1 cellular context compared by ENCODE assay signal in genomic region chr1:160874935-160875334, GRCh38.
TF ChIP-seq lines count a peak whose summit lies in the region.

No MANE protein-coding gene starts in this region.

TF ChIP-seq in GM12878, 131 proteins besides CTCF, POLR2A, EP300 and RAD21:
- TF ChIP-seq IRF4 (IDR thresholded peaks at IDR 0.05; ENCODE audit: low read depth, low read length) (no peak), SREBF1 (IDR thresholded peaks at IDR 0.05; ENCODE audit: low read length) (no peak), BMI1 (IDR thresholded peaks at IDR 0.05; ENCODE audit: borderline replicate concordance) (no peak), TARDBP (IDR thresholded peaks at IDR 0.05; ENCODE audit: borderline replicate concordance) (no peak), PAX8 (IDR thresholded peaks at IDR 0.05) (no peak), HCFC1 (IDR thresholded peaks at IDR 0.05; ENCODE audit: low read length) (no peak), SUZ12 (IDR thresholded peaks at IDR 0.05; ENCODE audit: unreplicated experiment) (no peak), CREM (IDR thresholded peaks at IDR 0.05; ENCODE audit: low read depth) (no peak), CBX3 (IDR thresholded peaks at IDR 0.05; ENCODE audit: borderline replicate concordance, low read depth) (no peak), RBBP5 (conservative IDR thresholded peaks at IDR 0.05) (no peak), RELA (IDR thresholded peaks at IDR 0.05; ENCODE audit: borderline replicate concordance, partially characterized antibody) (no peak), ZNF24 (IDR thresholded peaks at IDR 0.05) (no peak), GATAD2B (conservative IDR thresholded peaks at IDR 0.05; ENCODE audit: low read depth) (no peak), POU2F2 (IDR thresholded peaks at IDR 0.05; ENCODE audit: borderline replicate concordance, low read depth, low read length) (no peak), HDGF (IDR thresholded peaks at IDR 0.05) (no peak), POLR2AphosphoS2 (IDR thresholded peaks at IDR 0.05; ENCODE audit: low read depth, low read length) (no peak), NBN (IDR thresholded peaks at IDR 0.05) (no peak), STAT1 (conservative IDR thresholded peaks at IDR 0.05) (no peak)
- TF ChIP-seq, protein P1, sequence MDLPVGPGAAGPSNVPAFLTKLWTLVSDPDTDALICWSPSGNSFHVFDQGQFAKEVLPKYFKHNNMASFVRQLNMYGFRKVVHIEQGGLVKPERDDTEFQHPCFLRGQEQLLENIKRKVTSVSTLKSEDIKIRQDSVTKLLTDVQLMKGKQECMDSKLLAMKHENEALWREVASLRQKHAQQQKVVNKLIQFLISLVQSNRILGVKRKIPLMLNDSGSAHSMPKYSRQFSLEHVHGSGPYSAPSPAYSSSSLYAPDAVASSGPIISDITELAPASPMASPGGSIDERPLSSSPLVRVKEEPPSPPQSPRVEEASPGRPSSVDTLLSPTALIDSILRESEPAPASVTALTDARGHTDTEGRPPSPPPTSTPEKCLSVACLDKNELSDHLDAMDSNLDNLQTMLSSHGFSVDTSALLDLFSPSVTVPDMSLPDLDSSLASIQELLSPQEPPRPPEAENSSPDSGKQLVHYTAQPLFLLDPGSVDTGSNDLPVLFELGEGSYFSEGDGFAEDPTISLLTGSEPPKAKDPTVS (IDR thresholded peaks at IDR 0.05; ENCODE audit: low read depth, low read length) = no peak
- TF ChIP-seq, protein P2, sequence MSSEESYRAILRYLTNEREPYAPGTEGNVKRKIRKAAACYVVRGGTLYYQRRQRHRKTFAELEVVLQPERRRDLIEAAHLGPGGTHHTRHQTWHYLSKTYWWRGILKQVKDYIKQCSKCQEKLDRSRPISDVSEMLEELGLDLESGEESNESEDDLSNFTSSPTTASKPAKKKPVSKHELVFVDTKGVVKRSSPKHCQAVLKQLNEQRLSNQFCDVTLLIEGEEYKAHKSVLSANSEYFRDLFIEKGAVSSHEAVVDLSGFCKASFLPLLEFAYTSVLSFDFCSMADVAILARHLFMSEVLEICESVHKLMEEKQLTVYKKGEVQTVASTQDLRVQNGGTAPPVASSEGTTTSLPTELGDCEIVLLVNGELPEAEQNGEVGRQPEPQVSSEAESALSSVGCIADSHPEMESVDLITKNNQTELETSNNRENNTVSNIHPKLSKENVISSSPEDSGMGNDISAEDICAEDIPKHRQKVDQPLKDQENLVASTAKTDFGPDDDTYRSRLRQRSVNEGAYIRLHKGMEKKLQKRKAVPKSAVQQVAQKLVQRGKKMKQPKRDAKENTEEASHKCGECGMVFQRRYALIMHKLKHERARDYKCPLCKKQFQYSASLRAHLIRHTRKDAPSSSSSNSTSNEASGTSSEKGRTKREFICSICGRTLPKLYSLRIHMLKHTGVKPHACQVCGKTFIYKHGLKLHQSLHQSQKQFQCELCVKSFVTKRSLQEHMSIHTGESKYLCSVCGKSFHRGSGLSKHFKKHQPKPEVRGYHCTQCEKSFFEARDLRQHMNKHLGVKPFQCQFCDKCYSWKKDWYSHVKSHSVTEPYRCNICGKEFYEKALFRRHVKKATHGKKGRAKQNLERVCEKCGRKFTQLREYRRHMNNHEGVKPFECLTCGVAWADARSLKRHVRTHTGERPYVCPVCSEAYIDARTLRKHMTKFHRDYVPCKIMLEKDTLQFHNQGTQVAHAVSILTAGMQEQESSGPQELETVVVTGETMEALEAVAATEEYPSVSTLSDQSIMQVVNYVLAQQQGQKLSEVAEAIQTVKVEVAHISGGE (CRISPR knock-in tag; IDR thresholded peaks at IDR 0.05) = no peak
TF ChIP-seq in GM12878: peak in this region for 0.
